Comparison of ENCODE assay signal across 27 cellular contexts in the genomic region with DNA sequence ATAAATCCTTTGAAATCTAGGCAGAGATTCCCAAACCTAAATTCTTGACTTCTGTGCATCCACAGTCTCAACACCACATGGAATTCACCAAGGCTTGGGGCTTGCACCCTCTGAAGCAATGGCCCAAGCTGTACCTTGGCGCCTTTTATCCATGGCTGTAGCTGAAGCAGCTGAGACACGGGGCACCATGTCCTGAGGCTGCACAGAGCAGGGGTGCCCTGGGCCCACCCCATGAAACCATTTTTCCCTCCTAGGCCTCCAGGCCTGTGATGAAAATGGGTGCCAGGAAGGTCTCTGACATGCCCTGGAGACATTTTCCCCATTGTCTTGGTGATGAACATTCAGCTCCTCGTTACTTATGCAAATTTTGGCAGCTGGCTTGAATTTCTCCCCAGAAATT.
DNase-seq lines count a peak whose midpoint lies in the region; ATAC-seq, FAIRE-seq and TF ChIP-seq lines count a peak whose summit lies in the region.
"Had no signal": no experiment of that assay in that cellular context is flagged by ENCODE, and none has a peak within 500 bp of the region (broad histone marks: within the 10 kb centered on the region; RNA-seq: fewer than 3 reads in every experiment).

No MANE protein-coding gene starts in this region.

- intact Hi-C loops in kidney (cut with DNase I), result no loop called here

- no peaks in the 10 kb centered on the region for H3K27me3 Mint-ChIP-seq in endodermal cell (ENCODE audit: insufficient read depth)
- H3K27me3 Mint-ChIP-seq: CD4-positive, alpha-beta memory T cell; CD4-positive, CD25-positive, alpha-beta regulatory T cell; CD8-positive, alpha-beta memory T cell had no signal

- H3K9me3 Mint-ChIP-seq in endodermal cell, result peaks cover 32% of the 10 kb centered on the region

- peaks cover 2% of the 10 kb centered on the region for H3K4me1 Mint-ChIP-seq in endodermal cell
- H3K4me1 Mint-ChIP-seq: CD14-positive monocyte; CD4-positive, alpha-beta memory T cell; CD4-positive, CD25-positive, alpha-beta regulatory T cell; CD8-positive, alpha-beta memory T cell had no signal

- H3K36me3 Mint-ChIP-seq in endodermal cell (ENCODE audit: low read depth), result peaks cover 12% of the 10 kb centered on the region
- H3K36me3 Mint-ChIP-seq: CD14-positive monocyte; CD4-positive, alpha-beta memory T cell; CD4-positive, CD25-positive, alpha-beta regulatory T cell; CD8-positive, alpha-beta memory T cell had no signal

- POLR2A ChIA-PET in A549 (lab: Yijun Ruan, JAX) (no interaction called here), HEK293 (lab: Yijun Ruan, JAX) (no interaction called here)

- TF ChIP-seq EP300 in A549 (IDR thresholded peaks at IDR 0.05), result no peak

- H3K4me1 ChIP-seq in A549 (no peaks in the 10 kb centered on the region), HEK293 (ENCODE audit: control insufficient read depth, insufficient read depth, low read length) (no peaks in the 10 kb centered on the region), endodermal cell (ENCODE audit: control insufficient read depth, insufficient read depth, low read length) (no peaks in the 10 kb centered on the region), kidney (ENCODE audit: control insufficient read depth in 1 of 2, insufficient read depth in 1 of 2, low read depth in 1 of 2, low read length in 2 of 2) (no peaks in the 10 kb centered on the region)
- H3K4me1 ChIP-seq: BE2C, BLaER1 had no signal

- H3K4me2 ChIP-seq in A549, result no peak overlapping the region
- H3K4me2 ChIP-seq: BLaER1 had no signal

- no peak for FAIRE-seq in A549 (lab: Jason Lieb, UNC)
- FAIRE-seq in kidney (lab: Jason Lieb, UNC), result no peak
- FAIRE-seq: G401.6, GM12878, GM12892, GM18507, GM19239 had no signal

- TF ChIP-seq CTCF in A549 (IDR thresholded peaks at IDR 0.05), result no peak
- TF ChIP-seq CTCF in HEK293 (tag by site-specific recombination; IDR thresholded peaks at IDR 0.05), result no peak
- no peak for TF ChIP-seq CTCF in endodermal cell (conservative IDR thresholded peaks at IDR 0.05)
- TF ChIP-seq CTCF in kidney (IDR thresholded peaks at IDR 0.05; ENCODE audit: borderline replicate concordance, extremely low read depth, insufficient read depth), result no peak

- CTCF ChIA-PET in A549 (lab: Yijun Ruan, JAX), result no interaction called here
- CTCF ChIA-PET in HEK293 (lab: Yijun Ruan, JAX), result interaction anchor here (0.6 kb wide), 1 partner anchor 457 kb away, joined by 3 read pairs; no protein-coding TSS in a partner anchor

- H3K9me3 ChIP-seq in A549 (peaks cover 11% of the 10 kb centered on the region; the same call in 2 of the 3 replicates), HEK293 (ENCODE audit: control insufficient read depth, insufficient read depth, low read depth, low read length) (no peaks in the 10 kb centered on the region), endodermal cell (ENCODE audit: control insufficient read depth, low read length) (peaks cover 37% of the 10 kb centered on the region), kidney (ENCODE audit: control insufficient read depth in 1 of 2, low read length in 2 of 2) (peaks cover 0 to 9% of the 10 kb centered on the region in 2 donors)

- H3K27ac Mint-ChIP-seq in endodermal cell, result no peak overlapping the region
- H3K27ac Mint-ChIP-seq: CD14-positive monocyte; CD4-positive, alpha-beta memory T cell; CD4-positive, CD25-positive, alpha-beta regulatory T cell; CD8-positive, alpha-beta memory T cell had no signal

- TF ChIP-seq RAD21 in A549 (conservative IDR thresholded peaks at IDR 0.05 in 1 of 2, IDR thresholded peaks at IDR 0.05 in 1 of 2), result no peak

- H3K36me3 ChIP-seq in HEK293 (ENCODE audit: control insufficient read depth in 2 of 2, insufficient read depth in 1 of 2, low read length in 2 of 2) (no peaks in the 10 kb centered on the region), endodermal cell (ENCODE audit: control insufficient read depth, insufficient read depth, low read length) (no peaks in the 10 kb centered on the region), kidney (ENCODE audit: control insufficient read depth in 1 of 2, insufficient read depth in 2 of 2, low read length in 2 of 2) (no peaks in the 10 kb centered on the region)
- H3K36me3 ChIP-seq: BE2C, BLaER1 had no signal

- 0% methylated on average over 2 of the region's 3 CpGs for WGBS in A549 (ENCODE audit: missing lambda C conversion rate)
- 78 to 89% methylated on average over 1 to 3 of the region's 3 CpGs for WGBS in endodermal cell (ENCODE audit: insufficient coverage in 1 of 2, insufficient read length in 1 of 2), 2 experiments

- H3K9ac ChIP-seq in endodermal cell (ENCODE audit: extremely low read depth, low read length, poor library complexity, severe bottlenecking) (no peak overlapping the region), kidney (ENCODE audit: low read length in 2 of 2) (no peak overlapping the region)
- H3K9ac ChIP-seq: BLaER1 had no signal

- no peak overlapping the region for H3K4me3 ChIP-seq in A549
- no peak overlapping the region for H3K4me3 ChIP-seq in HEK293 (ENCODE audit: low read depth, low read length)
- peak overlapping the region; percentile 61 for H3K4me3 ChIP-seq in endodermal cell (ENCODE audit: low read length)
- no peak overlapping the region for H3K4me3 ChIP-seq in kidney (ENCODE audit: low read length in 2 of 2)
- H3K4me3 ChIP-seq: BLaER1, GM12878 had no signal

- no peak overlapping the region for H3K4me3 Mint-ChIP-seq in endodermal cell
- H3K4me3 Mint-ChIP-seq: CD14-positive monocyte; CD4-positive, alpha-beta memory T cell; CD4-positive, CD25-positive, alpha-beta regulatory T cell had no signal

- TF ChIP-seq POLR2A in A549 (IDR thresholded peaks at IDR 0.05; ENCODE audit: low read length), result no peak

- H3K27ac ChIP-seq in A549 (no peak overlapping the region), HEK293 (ENCODE audit: extremely low read depth, low read depth, low read length) (no peak overlapping the region), endodermal cell (ENCODE audit: low read depth, low read length) (no peak overlapping the region), kidney (ENCODE audit: low read depth in 2 of 2, low read length in 2 of 2) (no peak overlapping the region)
- H3K27ac ChIP-seq: 22Rv1, BLaER1 had no signal

- no peaks in the 10 kb centered on the region for H3K27me3 ChIP-seq in endodermal cell (ENCODE audit: control insufficient read depth, insufficient read depth, low read length, poor library complexity, severe bottlenecking)
- H3K27me3 ChIP-seq: BE2C, BLaER1 had no signal

- DNase-seq in A549 (ENCODE audit: low read depth in 1 of 2, low spot score in 1 of 2) (no peak), endodermal cell (no peak), kidney (peak; percentile 43), NCI-H510A treated with DMSO at 0.1 percent for 48 hours (lab: John Stamatoyannopoulos, UW) (no peak)
- DNase-seq: ACHN; BE2C; C1 segment of cervical spinal cord; CD4-positive, alpha-beta memory T cell; CD4-positive, CD25-positive, alpha-beta regulatory T cell; CD8-positive, alpha-beta memory T cell; COR-L47; DMS 273 treated with DMSO at 0.1 percent for 48 hours; DMS153; DMS79; GF-D8 had no signal

- ATAC-seq in A549 (no peak), HG03108 (IDR thresholded peaks at IDR 0.05; ENCODE audit: unreplicated experiment) (no peak), HG03135 (IDR thresholded peaks at IDR 0.05; ENCODE audit: unreplicated experiment) (no peak), GM19467 (IDR thresholded peaks at IDR 0.05; ENCODE audit: unreplicated experiment) (no peak)
- ATAC-seq: GM12878 had no signal

TF ChIP-seq in A549, 52 proteins besides CTCF, POLR2A, EP300 and RAD21:
- no peak for TF ChIP-seq RFX5 (IDR thresholded peaks at IDR 0.05)
- no peak for TF ChIP-seq POLR2AphosphoS2 (conservative IDR thresholded peaks at IDR 0.05; ENCODE audit: low read length)
- peak; percentile 27 for TF ChIP-seq ZFP36 (IDR thresholded peaks at IDR 0.05; ENCODE audit: borderline replicate concordance, partially characterized antibody)

TF ChIP-seq in HEK293, 187 proteins besides CTCF, POLR2A, EP300 and RAD21:
- TF ChIP-seq ZNF341 (tag by site-specific recombination; IDR thresholded peaks at IDR 0.05; ENCODE audit: low read depth), result no peak
- TF ChIP-seq ZNF585B (tag by site-specific recombination; IDR thresholded peaks at IDR 0.05), result peak; percentile 93
- TF ChIP-seq HOXC10 (CRISPR knock-in tag; IDR thresholded peaks at IDR 0.05), result no peak
- peak; percentile 23 for TF ChIP-seq SETDB1 (IDR thresholded peaks at IDR 0.05; ENCODE audit: insufficient read length, low read length)
- no peak for TF ChIP-seq KLF1 (tag by site-specific recombination; IDR thresholded peaks at IDR 0.05)
- peak; percentile 67; the same call in 1 of the 2 replicates for TF ChIP-seq TRIM28 (IDR thresholded peaks at IDR 0.05; ENCODE audit: borderline replicate concordance, low read length)
- TF ChIP-seq ZIC2 (tag by site-specific recombination; IDR thresholded peaks at IDR 0.05), result no peak
